8 cellular contexts compared by ENCODE assay signal in the genomic region with DNA sequence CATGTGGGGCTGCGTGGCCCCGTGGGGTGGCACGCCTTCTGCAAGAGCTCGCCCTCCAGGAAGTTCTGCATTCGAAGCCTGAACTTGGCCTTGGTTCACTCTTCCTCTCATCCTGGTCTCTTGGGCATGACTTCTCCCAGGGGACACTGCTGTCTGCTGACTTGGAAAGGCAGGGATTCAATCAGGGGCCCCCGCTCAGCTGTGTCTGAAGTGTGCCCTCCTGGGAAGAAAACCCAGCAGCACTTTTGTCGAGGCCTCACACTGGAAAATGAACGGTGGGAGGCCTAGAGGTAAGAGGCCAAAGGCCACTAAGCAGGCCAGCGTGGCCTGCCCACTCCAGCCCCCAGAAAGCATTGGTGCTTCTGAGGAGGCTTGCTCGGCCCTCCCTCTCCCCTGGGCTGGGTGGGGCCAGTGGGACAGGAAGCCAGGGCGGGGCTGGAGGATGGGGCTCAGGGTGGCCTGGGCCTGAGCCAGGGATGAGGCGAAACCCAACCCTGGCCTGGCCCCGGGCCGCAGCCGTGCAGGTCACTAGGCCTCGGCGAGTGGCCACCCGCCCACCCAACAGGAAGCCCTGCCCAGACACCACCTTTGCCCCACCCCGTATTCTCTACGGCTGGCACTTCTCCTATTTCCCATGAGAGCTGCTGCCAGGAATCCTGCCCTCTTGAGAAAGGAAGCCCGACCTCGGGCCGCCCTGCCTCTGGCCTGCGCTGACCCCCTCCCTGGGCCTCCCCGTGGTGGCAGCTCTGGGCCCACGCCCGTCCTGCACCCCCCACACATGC.
DNase-seq lines count a peak whose midpoint lies in the region; ATAC-seq and TF ChIP-seq lines count a peak whose summit lies in the region.

No MANE protein-coding gene starts in this region.

- no peaks in the 10 kb centered on the region for H3K36me3 Mint-ChIP-seq in activated CD4-positive, alpha-beta T cell treated with anti-CD3 and anti-CD28 coated beads, Interleukin-2, amount 10 ng/mL, durations not matched to agents 24 days and 14 days (ENCODE audit: low read depth)
- H3K36me3 Mint-ChIP-seq in naive B cell, result no peaks in the 10 kb centered on the region

- H3K27ac ChIP-seq in BLaER1 (peak overlapping the region; percentile 99), HUES6 (ENCODE audit: low read depth, low read length) (peak overlapping the region; percentile 69; the same call in 1 of the 2 replicates), upper lobe of right lung (peak overlapping the region; percentile 92)

- H3K9me3 ChIP-seq in BLaER1 (no peaks in the 10 kb centered on the region), HUES6 (ENCODE audit: control insufficient read depth, insufficient read depth, low read depth, low read length) (no peaks in the 10 kb centered on the region), upper lobe of right lung (no peaks in the 10 kb centered on the region)

- H3K4me2 ChIP-seq in BLaER1, result peak overlapping the region; percentile 88

- peaks cover 100% of the 10 kb centered on the region for H3K4me1 ChIP-seq in BLaER1
- H3K4me1 ChIP-seq in HUES6 (ENCODE audit: control insufficient read depth, insufficient read depth, low read length), result peaks cover 68% of the 10 kb centered on the region
- peaks cover 88% of the 10 kb centered on the region for H3K4me1 ChIP-seq in upper lobe of right lung

- intact Hi-C loops in activated CD4-positive, alpha-beta T cell treated with anti-CD3 and anti-CD28 coated beads, Interleukin-2, amount 10 ng/mL, durations not matched to agents 24 days and 14 days (cut with micrococcal nuclease), result no loop called here
- intact Hi-C loops in upper lobe of right lung (cut with DNase I), result no loop called here

- no peaks in the 10 kb centered on the region for H3K9me3 Mint-ChIP-seq in activated CD4-positive, alpha-beta T cell treated with anti-CD3 and anti-CD28 coated beads, Interleukin-2, amount 10 ng/mL, durations not matched to agents 24 days and 14 days
- no peaks in the 10 kb centered on the region for H3K9me3 Mint-ChIP-seq in naive B cell

- H3K4me1 Mint-ChIP-seq in activated CD4-positive, alpha-beta T cell treated with anti-CD3 and anti-CD28 coated beads, Interleukin-2, amount 10 ng/mL, durations not matched to agents 24 days and 14 days, result peaks cover 38% of the 10 kb centered on the region
- peaks cover 37 to 56% (median 56%) of the 10 kb centered on the region in 3 donors for H3K4me1 Mint-ChIP-seq in naive B cell

- peak overlapping the region; percentile 76 for H3K27ac Mint-ChIP-seq in activated CD4-positive, alpha-beta T cell treated with anti-CD3 and anti-CD28 coated beads, Interleukin-2, amount 10 ng/mL, durations not matched to agents 24 days and 14 days
- H3K27ac Mint-ChIP-seq in naive B cell, result peak overlapping the region in 2 of 6 donors; percentile 66 to 82

- TF ChIP-seq CTCF in upper lobe of right lung (IDR thresholded peaks at IDR 0.05), result no peak

- H3K36me3 ChIP-seq in BLaER1 (peaks cover 26% of the 10 kb centered on the region), HUES6 (ENCODE audit: control insufficient read depth, insufficient read depth, low read length) (0 out of 2 replicates have a peak, but pooled peaks cover 5% of the 10 kb centered on the region), upper lobe of right lung (no peaks in the 10 kb centered on the region)

- H3K4me3 Mint-ChIP-seq in activated CD4-positive, alpha-beta T cell treated with anti-CD3 and anti-CD28 coated beads, Interleukin-2, amount 10 ng/mL, durations not matched to agents 24 days and 14 days, result peak overlapping the region; percentile 41
- H3K4me3 Mint-ChIP-seq in naive B cell, result peak overlapping the region in 4 of 8 donors; percentile 49 to 83 (median 66)

- DNase-seq in activated CD4-positive, alpha-beta T cell treated with anti-CD3 and anti-CD28 coated beads, Interleukin-2, amount 10 ng/mL, durations not matched to agents 24 days and 14 days, result peak; percentile 86
- peak; percentile 60 for DNase-seq in epidermal melanocyte (ENCODE audit: insufficient read length, low spot score)
- no peak for DNase-seq in naive B cell
- DNase-seq in upper lobe of right lung, result peak; percentile 94
- DNase-seq in NK-92 treated with Interleukin-12 subunit alpha and Interleukin-12 subunit beta, amount 100 ng/mL, for 24 hours (lab: John Stamatoyannopoulos, UW), result no peak

- H3K9ac ChIP-seq in BLaER1 (peak overlapping the region; percentile 90), HUES6 (ENCODE audit: low read length) (peak overlapping the region; percentile 27)

- peak; percentile 88 for ATAC-seq in GM21367 (IDR thresholded peaks at IDR 0.05; ENCODE audit: unreplicated experiment)
- ATAC-seq in naive B cell (ENCODE audit: low read depth in 2 of 2), result peak; percentile 44 to 63
- peak; percentile 80 for ATAC-seq in upper lobe of right lung

- peak overlapping the region; percentile 51 for H3K4me3 ChIP-seq in BLaER1
- no peak overlapping the region for H3K4me3 ChIP-seq in HUES6 (ENCODE audit: low read depth, low read length)
- H3K4me3 ChIP-seq in upper lobe of right lung, result peak overlapping the region; percentile 3

- H3K27me3 ChIP-seq in BLaER1, result no peaks in the 10 kb centered on the region
- no peaks in the 10 kb centered on the region for H3K27me3 ChIP-seq in HUES6 (ENCODE audit: control insufficient read depth, insufficient read depth, low read length)
- H3K27me3 ChIP-seq in upper lobe of right lung, result no peaks in the 10 kb centered on the region

- H4K20me1 ChIP-seq in BLaER1, result peaks cover 21% of the 10 kb centered on the region; the same call in 1 of the 2 replicates

- H3K27me3 Mint-ChIP-seq in activated CD4-positive, alpha-beta T cell treated with anti-CD3 and anti-CD28 coated beads, Interleukin-2, amount 10 ng/mL, durations not matched to agents 24 days and 14 days, result no peaks in the 10 kb centered on the region
- peaks cover 0 to 4% (median 0%) of the 10 kb centered on the region in 3 donors for H3K27me3 Mint-ChIP-seq in naive B cell

Comparison
In these comparisons a context has a peak if more than half of its experiments do, and no peak if none do; other contexts are left out.
1. DNase-seq: peak in activated CD4-positive, alpha-beta T cell treated with anti-CD3 and anti-CD28 coated beads, Interleukin-2, amount 10 ng/mL, durations not matched to agents 24 days and 14 days (single experiment), epidermal melanocyte (single experiment) and upper lobe of right lung (single experiment); none in naive B cell (single experiment) and NK-92 treated with Interleukin-12 subunit alpha and Interleukin-12 subunit beta, amount 100 ng/mL, for 24 hours (single experiment).
2. Peak in every context shown above with its lines, with median percentiles within 50 percentile points of each other: H3K27ac ChIP-seq and ATAC-seq.